In the genomic region with DNA sequence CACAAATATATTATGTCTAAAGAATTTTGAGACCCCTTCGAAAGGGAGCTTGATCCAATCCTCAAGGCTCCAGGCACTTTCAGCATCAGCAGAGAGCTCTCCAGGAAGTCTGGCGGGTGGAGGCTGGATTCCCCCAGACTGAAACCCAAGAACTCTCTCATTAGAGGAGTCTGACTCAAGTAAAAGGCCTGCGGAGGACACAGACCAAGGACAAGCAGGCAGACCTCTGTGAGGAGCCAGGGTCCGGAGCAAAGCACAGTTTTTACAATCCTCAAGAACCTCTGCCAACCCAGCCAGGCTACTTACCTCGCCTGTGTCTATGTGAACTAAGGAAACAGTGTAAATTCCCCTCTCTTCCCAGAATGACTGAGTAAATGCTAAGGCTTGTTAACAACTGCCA, we compare ENCODE assay signal across 11 cellular contexts.
A peak's percentile ranks its signal among the peaks of the same experiment; 100 is the strongest.
DNase-seq lines count a peak whose midpoint lies in the region; ATAC-seq and TF ChIP-seq lines count a peak whose summit lies in the region.
"Had no signal": no experiment of that assay in that cellular context is flagged by ENCODE, and none has a peak within 500 bp of the region (broad histone marks: within the 10 kb centered on the region; RNA-seq: fewer than 3 reads in every experiment).

No MANE protein-coding gene starts in this region.

- H3K9me3 Mint-ChIP-seq in activated CD4-positive, alpha-beta T cell treated with anti-CD3 and anti-CD28 coated beads, Interleukin-2, amount 10 ng/mL, durations not matched to agents 7 days and 5 days, result no peaks in the 10 kb centered on the region
- H3K9me3 Mint-ChIP-seq: activated naive CD8-positive, alpha-beta T cell treated with anti-CD3 and anti-CD28 coated beads, Interleukin-2, amount 50 U/mL, for 24 hours; stimulated activated naive CD8-positive, alpha-beta T cell treated with anti-CD3 and anti-CD28 coated beads, Interleukin-15, Interleukin-2, amounts not matched to agents 100 ng/mL and 50 ng/mL, for 24 hours had no signal

- H3K27me3 ChIP-seq in MG63 (no peaks in the 10 kb centered on the region), thyroid gland (no peaks in the 10 kb centered on the region)

- H3K36me3 ChIP-seq in MG63 (peaks cover 52% of the 10 kb centered on the region), mucosa of descending colon (ENCODE audit: low read depth) (no peaks in the 10 kb centered on the region), thyroid gland (no peaks in the 10 kb centered on the region)

- H3K4me3 ChIP-seq in MG63 (no peak overlapping the region), epithelial cell of esophagus (ENCODE audit: low read length) (no peak overlapping the region), mucosa of descending colon (no peak overlapping the region), thyroid gland (replicated peaks in 1 of 3) (no peak overlapping the region)

- WGBS in thyroid gland, 2 donors, result 19 to 29% methylated on average over 5 of the region's 5 CpGs

- intact Hi-C loops in mucosa of descending colon (cut with DNase I, micrococcal nuclease) (no loop called here), thyroid gland (cut with DNase I) (no loop called here)

- CTCF ChIA-PET in activated CD4-positive, alpha-beta T cell treated with anti-CD3 and anti-CD28 coated beads, Interleukin-2, amount 10 ng/mL, durations not matched to agents 7 days and 5 days (lab: Charles Lee), result interaction anchor here (0.6 kb wide), 1 partner anchor 20 kb away, joined by 3 read pairs; no protein-coding TSS in a partner anchor

- POLR2A ChIA-PET in activated CD4-positive, alpha-beta T cell treated with anti-CD3 and anti-CD28 coated beads, Interleukin-2, amount 10 ng/mL, durations not matched to agents 7 days and 5 days (lab: Charles Lee), result no interaction called here

- TF ChIP-seq CTCF in epithelial cell of esophagus (IDR thresholded peaks at IDR 0.05; ENCODE audit: insufficient read depth, low read depth, low read length, missing control alignments) (no peak), mucosa of descending colon (IDR thresholded peaks at IDR 0.05) (no peak), thyroid gland (IDR thresholded peaks at IDR 0.05) (no peak)

- no peaks in the 10 kb centered on the region for H3K4me1 Mint-ChIP-seq in activated CD4-positive, alpha-beta T cell treated with anti-CD3 and anti-CD28 coated beads, Interleukin-2, amount 10 ng/mL, durations not matched to agents 7 days and 5 days
- H3K4me1 Mint-ChIP-seq: activated naive CD8-positive, alpha-beta T cell treated with anti-CD3 and anti-CD28 coated beads, Interleukin-2, amount 50 U/mL, for 24 hours had no signal

- no peaks in the 10 kb centered on the region for H3K36me3 Mint-ChIP-seq in activated CD4-positive, alpha-beta T cell treated with anti-CD3 and anti-CD28 coated beads, Interleukin-2, amount 10 ng/mL, durations not matched to agents 7 days and 5 days (ENCODE audit: low read depth)

- H3K4me1 ChIP-seq in mucosa of descending colon (ENCODE audit: low read depth) (no peaks in the 10 kb centered on the region), thyroid gland (peaks cover 16 to 43% of the 10 kb centered on the region in 2 donors)

- H3K9me3 ChIP-seq in MG63 (no peaks in the 10 kb centered on the region), mucosa of descending colon (no peaks in the 10 kb centered on the region), thyroid gland (no peaks in the 10 kb centered on the region)

- peak overlapping the region; percentile 66 to 71 (median 70) for H3K27ac ChIP-seq in thyroid gland

- ATAC-seq in mucosa of descending colon, result peak; percentile 34
- ATAC-seq: activated naive CD8-positive, alpha-beta T cell treated with anti-CD3 and anti-CD28 coated beads, Interleukin-2, amount 50 U/mL, for 24 hours had no signal

- H3K27ac Mint-ChIP-seq in activated CD4-positive, alpha-beta T cell treated with anti-CD3 and anti-CD28 coated beads, Interleukin-2, amount 10 ng/mL, durations not matched to agents 7 days and 5 days, result no peak overlapping the region
- H3K27ac Mint-ChIP-seq: activated naive CD8-positive, alpha-beta T cell treated with anti-CD3 and anti-CD28 coated beads, Interleukin-2, amount 50 U/mL, for 24 hours; stimulated activated naive CD8-positive, alpha-beta T cell treated with anti-CD3 and anti-CD28 coated beads, Interleukin-15, Interleukin-2, amounts not matched to agents 100 ng/mL and 50 ng/mL, for 24 hours had no signal

- H3K4me3 Mint-ChIP-seq in activated CD4-positive, alpha-beta T cell treated with anti-CD3 and anti-CD28 coated beads, Interleukin-2, amount 10 ng/mL, durations not matched to agents 7 days and 5 days, result no peak overlapping the region
- H3K4me3 Mint-ChIP-seq: activated naive CD8-positive, alpha-beta T cell treated with anti-CD3 and anti-CD28 coated beads, Interleukin-2, amount 50 U/mL, for 24 hours; stimulated activated naive CD8-positive, alpha-beta T cell treated with anti-CD3 and anti-CD28 coated beads, Interleukin-15, Interleukin-2, amounts not matched to agents 100 ng/mL and 50 ng/mL, for 24 hours had no signal

- TF ChIP-seq POLR2A in thyroid gland (IDR thresholded peaks at IDR 0.05), result no peak

- peaks cover 12% of the 10 kb centered on the region for H3K27me3 Mint-ChIP-seq in activated CD4-positive, alpha-beta T cell treated with anti-CD3 and anti-CD28 coated beads, Interleukin-2, amount 10 ng/mL, durations not matched to agents 7 days and 5 days

- DNase-seq in MG63 (peak; percentile 80), epithelial cell of esophagus (ENCODE audit: low read depth) (peak; percentile 22), mucosa of descending colon (no peak), thyroid gland (peak; percentile 66 to 74), HT-29 (ENCODE audit: low spot score) (no peak), HUDEP-2 (lab: John Stamatoyannopoulos, UW; ENCODE audit: unreplicated experiment in 76 of 76) (no peak)
- no peak for DNase-seq in activated CD8-positive, alpha-beta memory T cell treated with anti-CD3 and anti-CD28 coated beads for 24 hours
- no peak for DNase-seq in activated CD4-positive, alpha-beta T cell treated with anti-CD3 and anti-CD28 coated beads, Interleukin-2, amount 10 ng/mL, durations not matched to agents 7 days and 5 days
- DNase-seq: activated CD4-positive, CD25-positive, alpha-beta regulatory T cell; activated naive CD8-positive, alpha-beta T cell treated with anti-CD3 and anti-CD28 coated beads, Interleukin-2, amount 50 U/mL, for 24 hours had no signal

Comparison
In these comparisons a context has a peak if more than half of its experiments do, and no peak if none do; other contexts are left out.
1. DNase-seq: peak in MG63 (single experiment), epithelial cell of esophagus (single experiment) and thyroid gland (2 of 2); none in mucosa of descending colon (0 of 3), HT-29 (single experiment), activated CD8-positive, alpha-beta memory T cell treated with anti-CD3 and anti-CD28 coated beads for 24 hours (single experiment), activated CD4-positive, alpha-beta T cell treated with anti-CD3 and anti-CD28 coated beads, Interleukin-2, amount 10 ng/mL, durations not matched to agents 7 days and 5 days (single experiment) and HUDEP-2 (0 of 76).